In the genomic region with DNA sequence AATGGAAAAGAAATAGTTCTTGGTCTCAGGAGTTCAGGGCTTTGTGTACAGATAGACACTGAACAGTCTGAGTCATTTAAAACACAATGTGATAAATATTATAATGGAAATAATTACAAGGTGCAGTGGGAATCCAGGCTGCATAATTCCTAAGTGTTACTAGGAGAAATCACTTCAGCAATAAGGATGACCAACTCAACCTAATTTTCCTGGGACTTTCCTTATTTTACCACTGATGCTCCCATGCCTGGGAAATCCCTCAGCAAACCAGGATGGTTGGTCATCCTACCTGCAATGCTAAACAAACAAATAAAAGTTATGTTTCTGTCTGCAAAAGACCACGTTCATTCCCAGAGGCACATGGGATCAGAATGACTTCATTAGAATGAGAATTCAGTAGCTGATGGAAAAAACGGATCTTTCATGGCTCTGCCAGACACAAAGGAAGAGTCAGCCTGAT, we compare ENCODE assay signal across 20 cellular contexts.
A peak's percentile ranks its signal among the peaks of the same experiment; 100 is the strongest.
DNase-seq lines count a peak whose midpoint lies in the region; ATAC-seq, FAIRE-seq and TF ChIP-seq lines count a peak whose summit lies in the region.
"Had no signal": no experiment of that assay in that cellular context is flagged by ENCODE, and none has a peak within 500 bp of the region (broad histone marks: within the 10 kb centered on the region; RNA-seq: fewer than 3 reads in every experiment).

No MANE protein-coding gene starts in this region.

- intact Hi-C loops in CD14-positive monocyte (cut with micrococcal nuclease) = no loop called here

- H3K27ac Mint-ChIP-seq in CD14-positive monocyte = no peak overlapping the region
- H3K27ac Mint-ChIP-seq: activated naive CD8-positive, alpha-beta T cell had no signal

- TF ChIP-seq CTCF in KMS-11 (conservative IDR thresholded peaks at IDR 0.05; ENCODE audit: low read depth, low read length) (no peak), bronchial epithelial cell (IDR thresholded peaks at IDR 0.05; ENCODE audit: insufficient read depth, low read length, severe bottlenecking) (no peak), neural cell (IDR thresholded peaks at IDR 0.05; ENCODE audit: poor library complexity, severe bottlenecking) (no peak), CD14-positive monocyte (IDR thresholded peaks at IDR 0.05) (no peak)

- H4K20me1 ChIP-seq in KMS-11 (ENCODE audit: insufficient read depth) (no peaks in the 10 kb centered on the region), neural cell (ENCODE audit: insufficient read depth) (no peaks in the 10 kb centered on the region)

- TF ChIP-seq RAD21 in neural cell (conservative IDR thresholded peaks at IDR 0.05) = no peak

- no peaks in the 10 kb centered on the region for H3F3A ChIP-seq in neural cell (ENCODE audit: insufficient read depth, low read length, poor library complexity, severe bottlenecking)

- peaks cover 0 to 10% (median 5%) of the 10 kb centered on the region in 7 donors for H3K9me3 Mint-ChIP-seq in CD14-positive monocyte
- H3K9me3 Mint-ChIP-seq: central memory CD8-positive, alpha-beta T cell; stimulated activated naive B cell treated with anti-CD40 and anti-IgM and Interleukin-4, amounts not matched to agents 10 μg/mL and 1 μg/mL and 100 μg/mL, for 72 hours had no signal

- H3K4me1 ChIP-seq in KMS-11 (ENCODE audit: low read depth, poor library complexity, severe bottlenecking) = peaks cover 63% of the 10 kb centered on the region

- H3K4me3 ChIP-seq in KMS-11 (IDR thresholded peaks at IDR 0.05; ENCODE audit: insufficient read depth, low read depth, low read length) = no peak overlapping the region
- no peak overlapping the region for H3K4me3 ChIP-seq in bronchial epithelial cell (ENCODE audit: low read depth, low read length)
- H3K4me3 ChIP-seq in neural cell (ENCODE audit: low read length) = peak overlapping the region; percentile 4
- H3K4me3 ChIP-seq: ovary had no signal

- H3K4me2 ChIP-seq in KMS-11 (no peak overlapping the region), neural cell (ENCODE audit: low read length) (peak overlapping the region; percentile 76)

- H3K9ac ChIP-seq in KMS-11 (no peak overlapping the region), neural cell (ENCODE audit: low read length) (peak overlapping the region; percentile 41)

- H3K79me2 ChIP-seq in KMS-11 (ENCODE audit: insufficient read depth, low read depth) (no peaks in the 10 kb centered on the region), neural cell (replicated peaks; ENCODE audit: insufficient read depth, low read length) (no peaks in the 10 kb centered on the region)

- no peaks in the 10 kb centered on the region for H3K9me2 ChIP-seq in neural cell (ENCODE audit: insufficient read depth, low read length)

- DNase-seq in AG20443 (ENCODE audit: low spot score) = peak; percentile 22
- DNase-seq in bronchial epithelial cell (ENCODE audit: low read depth) = peak; percentile 69
- no peak for DNase-seq in activated CD8-positive, alpha-beta memory T cell treated with anti-CD3 and anti-CD28 coated beads, Interleukin-2, amount 50 U/mL, for 4 hours
- DNase-seq in CD14-positive monocyte (ENCODE audit: low spot score) = no peak
- DNase-seq in globus pallidus (ENCODE audit: low spot score) = no peak
- DNase-seq: KG1; midbrain; NCI-H1105 treated with DMSO at 0.1 percent for 48 hours; NCI-H345; ovary; small intestine; stimulated activated naive B cell treated with anti-CD40 and anti-IgM and Interleukin-4, amounts not matched to agents 10 μg/mL and 1 μg/mL and 100 μg/mL, for 72 hours; T-helper 9 cell had no signal

- H3K27me3 ChIP-seq in KMS-11 (ENCODE audit: insufficient read depth, low read depth) = no peaks in the 10 kb centered on the region
- H3K27me3 ChIP-seq in bronchial epithelial cell (ENCODE audit: control insufficient read depth, insufficient read depth, low read length) = no peaks in the 10 kb centered on the region
- no peaks in the 10 kb centered on the region for H3K27me3 ChIP-seq in neural cell (ENCODE audit: insufficient read depth, low read depth, low read length)
- H3K27me3 ChIP-seq: ovary had no signal

- H3K36me3 ChIP-seq in KMS-11 (ENCODE audit: insufficient read depth) = no peaks in the 10 kb centered on the region
- H3K36me3 ChIP-seq in bronchial epithelial cell (ENCODE audit: control insufficient read depth, insufficient read depth, low read length) = no peaks in the 10 kb centered on the region
- H3K36me3 ChIP-seq in neural cell (ENCODE audit: insufficient read depth, low read length) = no peaks in the 10 kb centered on the region
- H3K36me3 ChIP-seq: ovary had no signal

- FAIRE-seq in bronchial epithelial cell (lab: Jason Lieb, UNC) = no peak
- FAIRE-seq: D721Med, small intestine had no signal

- H3K27ac ChIP-seq in KMS-11 (peak overlapping the region; percentile 93; the same call in 1 of the 2 replicates), neural cell (ENCODE audit: low read length) (peak overlapping the region; percentile 53)
- H3K27ac ChIP-seq: ovary had no signal

- no peak for ATAC-seq in GM21381 (IDR thresholded peaks at IDR 0.05; ENCODE audit: unreplicated experiment)

- peaks cover 18% of the 10 kb centered on the region for H3K4me1 Mint-ChIP-seq in CD14-positive monocyte

- peaks cover 0 to 3% (median 0%) of the 10 kb centered on the region in 3 donors for H3K27me3 Mint-ChIP-seq in CD14-positive monocyte (ENCODE audit: low read depth in 3 of 3)
- H3K27me3 Mint-ChIP-seq: activated CD4-positive, alpha-beta T cell treated with anti-CD3 and anti-CD28 coated beads for 36 hours; activated naive CD8-positive, alpha-beta T cell; central memory CD8-positive, alpha-beta T cell; stimulated activated naive B cell treated with anti-CD40 and anti-IgM and Interleukin-4, amounts not matched to agents 10 μg/mL and 1 μg/mL and 100 μg/mL, for 72 hours had no signal

- no peak for TF ChIP-seq EP300 in neural cell (conservative IDR thresholded peaks at IDR 0.05; ENCODE audit: poor library complexity, severe bottlenecking)

- peaks cover 0 to 4% of the 10 kb centered on the region in 2 donors for H3K36me3 Mint-ChIP-seq in CD14-positive monocyte

- H3K9me3 ChIP-seq in neural cell (ENCODE audit: low read length) = no peaks in the 10 kb centered on the region
- H3K9me3 ChIP-seq: ovary had no signal

- no peak overlapping the region for H3K4me3 Mint-ChIP-seq in CD14-positive monocyte
- H3K4me3 Mint-ChIP-seq: activated CD4-positive, alpha-beta T cell treated with anti-CD3 and anti-CD28 coated beads for 36 hours; activated naive CD8-positive, alpha-beta T cell; central memory CD8-positive, alpha-beta T cell; stimulated activated naive B cell treated with anti-CD40 and anti-IgM and Interleukin-4, amounts not matched to agents 10 μg/mL and 1 μg/mL and 100 μg/mL, for 72 hours had no signal

- H2AFZ ChIP-seq in KMS-11 (ENCODE audit: low read depth) = no peak overlapping the region
- H2AFZ ChIP-seq in neural cell (ENCODE audit: low read depth, low read length) = no peak overlapping the region

TF ChIP-seq in neural cell, 6 proteins besides CTCF, POLR2A, EP300 and RAD21:
- TF ChIP-seq REST (IDR thresholded peaks at IDR 0.05; ENCODE audit: borderline replicate concordance) (no peak), POLR2AphosphoS5 (IDR thresholded peaks at IDR 0.05) (no peak), SMC3 (conservative IDR thresholded peaks at IDR 0.05; ENCODE audit: poor library complexity) (no peak), EZH2 (IDR thresholded peaks at IDR 0.05; ENCODE audit: borderline replicate concordance, insufficient read depth, low read length, poor library complexity, severe bottlenecking) (no peak)

Comparison
In these comparisons a context has a peak if more than half of its experiments do, and no peak if none do; other contexts are left out.
1. DNase-seq: peak in AG20443 (single experiment) and bronchial epithelial cell (single experiment); none in activated CD8-positive, alpha-beta memory T cell treated with anti-CD3 and anti-CD28 coated beads, Interleukin-2, amount 50 U/mL, for 4 hours (single experiment), CD14-positive monocyte (single experiment) and globus pallidus (single experiment).